1 cellular context compared by ENCODE assay signal in the genomic region with DNA sequence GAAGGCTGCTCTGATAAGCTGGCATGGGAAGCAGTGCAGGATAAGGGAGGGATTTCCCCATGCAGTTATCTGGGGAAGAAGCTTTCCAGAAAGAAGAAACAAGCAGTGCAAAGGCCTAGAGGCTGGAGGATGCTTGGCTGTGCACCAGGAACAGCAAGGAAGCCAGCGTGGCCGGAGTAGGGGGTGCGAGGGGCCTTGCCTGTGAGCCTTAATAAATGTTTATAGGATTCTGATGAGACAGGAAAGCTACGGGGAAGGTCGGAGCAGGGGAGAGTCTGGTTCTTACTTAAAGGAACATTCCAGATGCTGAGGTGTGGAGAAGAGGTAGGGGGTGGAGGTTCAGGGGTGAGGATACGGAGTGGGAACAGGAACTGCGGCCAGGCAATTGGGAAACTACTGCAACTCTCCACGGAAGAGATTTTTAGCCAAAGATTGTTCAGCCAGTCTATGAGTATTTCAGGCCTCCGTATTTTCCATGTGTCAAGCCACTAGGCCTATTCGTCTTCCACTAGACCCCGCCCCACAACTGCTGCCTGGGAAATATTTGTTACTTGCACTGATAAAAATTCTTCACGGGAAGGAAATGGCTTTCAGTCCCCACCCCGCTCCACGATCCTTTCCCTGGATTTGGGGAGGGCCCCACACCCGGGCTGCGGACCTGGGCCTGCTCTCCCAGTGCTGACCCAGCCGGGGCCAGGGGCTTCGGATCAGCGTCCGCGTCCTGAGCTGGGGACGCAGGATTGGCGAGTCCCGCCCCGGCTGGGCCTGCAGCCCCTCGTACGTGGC.
TF ChIP-seq lines count a peak whose summit lies in the region.

No MANE protein-coding gene starts in this region.

TF ChIP-seq in endothelial cell of umbilical vein, 7 proteins besides CTCF, POLR2A, EP300 and RAD21:
- no peak for TF ChIP-seq FOS (IDR thresholded peaks at IDR 0.05; ENCODE audit: borderline replicate concordance, insufficient read depth, low read length)
- TF ChIP-seq GATA2 (IDR thresholded peaks at IDR 0.05; ENCODE audit: insufficient read depth, insufficient read length, low read depth, low read length) = no peak
- no peak for TF ChIP-seq JUN (IDR thresholded peaks at IDR 0.05; ENCODE audit: borderline replicate concordance, insufficient read depth, insufficient read length, low read depth)
- TF ChIP-seq, protein P1, sequence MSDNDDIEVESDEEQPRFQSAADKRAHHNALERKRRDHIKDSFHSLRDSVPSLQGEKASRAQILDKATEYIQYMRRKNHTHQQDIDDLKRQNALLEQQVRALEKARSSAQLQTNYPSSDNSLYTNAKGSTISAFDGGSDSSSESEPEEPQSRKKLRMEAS (IDR thresholded peaks at IDR 0.05; ENCODE audit: insufficient read depth, insufficient read length) = no peak
- no peak for TF ChIP-seq EZH2 (IDR thresholded peaks at IDR 0.05; ENCODE audit: borderline replicate concordance, low read depth, low read length, severe bottlenecking)
- TF ChIP-seq MYC (IDR thresholded peaks at IDR 0.05; ENCODE audit: low read depth, low read length) = no peak
- TF ChIP-seq POLR2AphosphoS5 (IDR thresholded peaks at IDR 0.05; ENCODE audit: insufficient read depth, low read depth, low read length) = no peak
TF ChIP-seq in endothelial cell of umbilical vein: peak in this region for 0.
